11 cellular contexts compared by ENCODE assay signal in the genomic region with DNA sequence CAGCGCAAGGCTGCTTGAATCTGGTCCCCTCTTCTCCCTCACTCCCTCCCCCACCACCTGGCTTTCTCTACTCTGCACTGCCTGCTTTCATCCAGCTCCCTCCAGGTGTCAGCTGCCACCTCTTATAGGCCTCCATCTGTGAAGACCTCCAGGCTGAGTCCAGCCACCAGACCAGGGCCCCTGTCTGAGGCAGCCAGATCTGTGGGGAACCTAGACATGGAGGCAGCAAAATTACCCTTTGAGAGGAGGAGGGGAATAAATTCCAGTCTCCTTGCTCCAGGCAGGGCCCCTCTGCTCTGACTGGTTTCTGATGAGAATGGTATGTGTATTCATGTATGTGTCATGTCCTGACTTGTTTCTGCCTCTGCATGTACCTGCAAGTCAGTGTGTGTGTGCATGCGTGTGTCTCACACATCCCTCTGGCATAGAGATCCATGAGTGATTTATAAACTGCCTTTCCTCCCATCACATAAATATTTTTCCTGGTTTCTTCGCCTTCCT. TPM values are rescaled to one million over a fixed set of nuclear protein-coding genes. Genes with fewer than 3 reads are reported as not detected.
A peak's percentile ranks its signal among the peaks of the same experiment; 100 is the strongest.
DNase-seq lines count a peak whose midpoint lies in the region; ATAC-seq and TF ChIP-seq lines count a peak whose summit lies in the region.
"Had no signal": no experiment of that assay in that cellular context is flagged by ENCODE, and none has a peak within 500 bp of the region (broad histone marks: within the 10 kb centered on the region; RNA-seq: fewer than 3 reads in every experiment).

No MANE protein-coding gene starts in this region.

- H3K27ac ChIP-seq in spleen: no peak overlapping the region

- intact Hi-C loops in spleen (cut with DNase I; ENCODE audit: low total_unique reads): no loop called here

- no peak overlapping the region for H3K4me3 ChIP-seq in spleen

- WGBS in spleen, 5 donors: 87 to 97% (median 95%) methylated on average over 3 of the region's 3 CpGs

- peaks cover 28% of the 10 kb centered on the region for H3K36me3 Mint-ChIP-seq in HFFc6 (ENCODE audit: low read depth)
- H3K36me3 Mint-ChIP-seq in central memory CD8-positive, alpha-beta T cell (ENCODE audit: insufficient read depth): peaks cover 30% of the 10 kb centered on the region

- no peaks in the 10 kb centered on the region for H3K27me3 Mint-ChIP-seq in HFFc6 (ENCODE audit: insufficient read depth)
- no peaks in the 10 kb centered on the region for H3K27me3 Mint-ChIP-seq in central memory CD8-positive, alpha-beta T cell

- H3K4me3 Mint-ChIP-seq in HFFc6: no peak overlapping the region
- no peak overlapping the region for H3K4me3 Mint-ChIP-seq in central memory CD8-positive, alpha-beta T cell
- H3K4me3 Mint-ChIP-seq: dendritic cell treated with granulocyte-macrophage colony-stimulating factor and Interleukin-4, amounts not matched to agents 40 ng/mL and 50 ng/mL, for 4 days had no signal

- peaks cover 8 to 67% (median 34%) of the 10 kb centered on the region in 6 donors for H3K4me1 ChIP-seq in spleen

- ATAC-seq in central memory CD8-positive, alpha-beta T cell (replicated peaks; ENCODE audit: extremely low read depth, poor library complexity, severe bottlenecking): no peak
- ATAC-seq in HG03342 (IDR thresholded peaks at IDR 0.05; ENCODE audit: unreplicated experiment) (no peak), GM21423 (IDR thresholded peaks at IDR 0.05; ENCODE audit: unreplicated experiment) (no peak), GM19467 (IDR thresholded peaks at IDR 0.05; ENCODE audit: unreplicated experiment) (no peak)

- H3K36me3 ChIP-seq in spleen: peaks cover 0 to 25% (median 0%) of the 10 kb centered on the region in 6 donors

- H3K27ac Mint-ChIP-seq in HFFc6: peak overlapping the region; percentile 36
- peak overlapping the region; percentile 19 for H3K27ac Mint-ChIP-seq in central memory CD8-positive, alpha-beta T cell (ENCODE audit: low read depth)
- H3K27ac Mint-ChIP-seq: dendritic cell treated with granulocyte-macrophage colony-stimulating factor and Interleukin-4, amounts not matched to agents 40 ng/mL and 50 ng/mL, for 4 days had no signal

- TF ChIP-seq CTCF in HFFc6 (IDR thresholded peaks at IDR 0.05) (no peak), spleen (IDR thresholded peaks at IDR 0.05 in 8 of 11, conservative IDR thresholded peaks at IDR 0.05 in 3 of 11) (no peak)

- H3K4me1 Mint-ChIP-seq in HFFc6 (ENCODE audit: low read depth): peaks cover 63% of the 10 kb centered on the region
- peaks cover 62% of the 10 kb centered on the region for H3K4me1 Mint-ChIP-seq in central memory CD8-positive, alpha-beta T cell

- no peak for TF ChIP-seq POLR2A in spleen (IDR thresholded peaks at IDR 0.05)

- H3K9me3 Mint-ChIP-seq in HFFc6: no peaks in the 10 kb centered on the region
- peaks cover 6% of the 10 kb centered on the region for H3K9me3 Mint-ChIP-seq in central memory CD8-positive, alpha-beta T cell
- H3K9me3 Mint-ChIP-seq: dendritic cell treated with granulocyte-macrophage colony-stimulating factor and Interleukin-4, amounts not matched to agents 40 ng/mL and 50 ng/mL, for 4 days had no signal

- H3K9me3 ChIP-seq in spleen: no peaks in the 10 kb centered on the region

- DNase-seq in COLO668 (lab: John Stamatoyannopoulos, UW; ENCODE audit: unreplicated experiment): peak; percentile 5
- peak; percentile 38 for DNase-seq in HFFc6
- DNase-seq in central memory CD8-positive, alpha-beta T cell (ENCODE audit: low spot score in 2 of 2): no peak
- peak; percentile 39 to 47 for DNase-seq in lung microvascular endothelial cell (ENCODE audit: low read depth in 2 of 2)
- no peak for DNase-seq in spleen
- DNase-seq: DND-41, SW 1271 had no signal

- no peaks in the 10 kb centered on the region for H3K27me3 ChIP-seq in spleen (replicated peaks in 1 of 7)

RNA-seq across cellular contexts. Expression of a gene that starts 21.1 kb away (rescaled TPM):
- 10 to 100 TPM; 68.5 to 82.4 (median 71.6) TPM for total RNA-seq in HFFc6 (2021; fragmentation: NEBNext Ultra II Directional; extraction: Animal tissue kit (Norgen Biotek cat#: 25700))
- 17.9 and 26.0 TPM in 2 replicates for total RNA-seq in lung microvascular endothelial cell
- total RNA-seq in spleen: 100 to 1,000 TPM in 3 of 7 donors, 10 to 100 TPM in 4; 59.9 to 129 (median 92.2) TPM
- polyA plus RNA-seq in spleen: 10 to 100 TPM; 15.9 to 52.4 (median 28.4) TPM

RNA-seq across cellular contexts. Expression of a gene that starts 45.1 kb away (rescaled TPM):
- 1 to 10 TPM in 4 of 6 experiments, under 1 TPM in 2; 0.95 to 1.6 (median 1.4) TPM for total RNA-seq in HFFc6 (2021; fragmentation: NEBNext Ultra II Directional; extraction: Animal tissue kit (Norgen Biotek cat#: 25700))
- total RNA-seq in lung microvascular endothelial cell (0.44 and 1.6 TPM in 2 replicates), spleen (1 to 10 TPM; 1.6 to 4.1 (median 2.6) TPM)
- under 1 TPM; 0.15 to 0.70 (median 0.26) TPM for polyA plus RNA-seq in spleen

RNA-seq across cellular contexts. Expression of a gene that starts 47.3 kb away (rescaled TPM):
- total RNA-seq in HFFc6 (2021; fragmentation: NEBNext Ultra II Directional; extraction: Animal tissue kit (Norgen Biotek cat#: 25700)): 10 to 100 TPM; 14.9 to 21.8 (median 19.4) TPM
- total RNA-seq in lung microvascular endothelial cell (23.8 TPM in 2 replicates), spleen (10 to 100 TPM; 19.5 to 42.0 (median 37.4) TPM)
- 10 to 100 TPM in 2 of 3 donors, 1 to 10 TPM in 1; 6.0 to 14.1 (median 13.6) TPM for polyA plus RNA-seq in spleen

RNA-seq across cellular contexts. Expression of a gene that starts 48.7 kb away (rescaled TPM):
- under 1 TPM in 3 of 6 experiments, not detected in 3; 0.07 to 0.15 (median 0.07) TPM for total RNA-seq in HFFc6 (2021; fragmentation: NEBNext Ultra II Directional; extraction: Animal tissue kit (Norgen Biotek cat#: 25700))
- total RNA-seq in lung microvascular endothelial cell (0.65 and 1.4 TPM in 2 replicates), spleen (1 to 10 TPM in 4 of 7 donors, under 1 TPM in 3; 0.33 to 3.0 (median 1.9) TPM)
- polyA plus RNA-seq in spleen: 1 to 10 TPM; 1.2 to 1.4 (median 1.3) TPM

Comparison
In these comparisons a context has a peak if more than half of its experiments do, and no peak if none do; other contexts are left out.
1. DNase-seq: peak in COLO668 (single experiment), HFFc6 (single experiment) and lung microvascular endothelial cell (2 of 2); none in central memory CD8-positive, alpha-beta T cell (0 of 2) and spleen (single experiment).